21 cellular contexts compared by ENCODE assay signal in genomic region chrX:119062750-119063374, GRCh38. TPM values are rescaled to one million over a fixed set of nuclear protein-coding genes. Genes with fewer than 3 reads are reported as not detected.
A peak's percentile ranks its signal among the peaks of the same experiment; 100 is the strongest.
DNase-seq lines count a peak whose midpoint lies in the region; ATAC-seq and TF ChIP-seq lines count a peak whose summit lies in the region.
"Had no signal": no experiment of that assay in that cellular context is flagged by ENCODE, and none has a peak within 500 bp of the region (broad histone marks: within the 10 kb centered on the region; RNA-seq: fewer than 3 reads in every experiment).

No MANE protein-coding gene starts in this region.

- 49 to 60% (median 54%) methylated on average over 6 of the region's 6 CpGs for WGBS in heart left ventricle, 4 donors
- 17% methylated on average over 6 of the region's 6 CpGs for WGBS in SK-N-SH (ENCODE audit: low lambda C conversion rate)

- H3K4me1 ChIP-seq in cardiac muscle cell (ENCODE audit: low read depth) (no peaks in the 10 kb centered on the region), heart left ventricle (peaks cover 0 to 6% (median 0%) of the 10 kb centered on the region in 12 donors), SK-N-SH (ENCODE audit: control insufficient read depth in 1 of 2, insufficient read depth in 2 of 2, low read depth in 1 of 2, low read length in 1 of 2) (no peaks in the 10 kb centered on the region)

- no peak for TF ChIP-seq POLR2A in heart left ventricle (IDR thresholded peaks at IDR 0.05)

- H3K27ac ChIP-seq in cardiac muscle cell (no peak overlapping the region), heart left ventricle (no peak overlapping the region), SK-N-SH (ENCODE audit: low read depth in 2 of 2, low read length in 1 of 2) (no peak overlapping the region)
- H3K27ac ChIP-seq: hepatocyte, stomach had no signal

- H3K9me3 ChIP-seq in cardiac muscle cell (ENCODE audit: low read depth) (no peaks in the 10 kb centered on the region), heart left ventricle (no peaks in the 10 kb centered on the region), SK-N-SH (no peaks in the 10 kb centered on the region)
- H3K9me3 ChIP-seq: stomach had no signal

- no peaks in the 10 kb centered on the region for H3F3A ChIP-seq in SK-N-SH (replicated peaks; ENCODE audit: insufficient read depth)

- H2AFZ ChIP-seq in SK-N-SH (ENCODE audit: low read depth): no peak overlapping the region
- H2AFZ ChIP-seq: hepatocyte had no signal

- ATAC-seq in heart left ventricle (no peak), GM19324 (IDR thresholded peaks at IDR 0.05; ENCODE audit: low FRiP score, unreplicated experiment) (no peak), GM21367 (IDR thresholded peaks at IDR 0.05; ENCODE audit: unreplicated experiment) (no peak)
- ATAC-seq: activated CD8-positive, alpha-beta T cell treated with anti-CD3 and anti-CD28 coated beads for 36 hours had no signal

- no peak overlapping the region for H3K4me2 ChIP-seq in SK-N-SH
- H3K4me2 ChIP-seq: hepatocyte had no signal

- H3K79me2 ChIP-seq in SK-N-SH (ENCODE audit: insufficient read depth): no peaks in the 10 kb centered on the region
- H3K79me2 ChIP-seq: hepatocyte had no signal

- H3K36me3 ChIP-seq in cardiac muscle cell (no peaks in the 10 kb centered on the region), heart left ventricle (no peaks in the 10 kb centered on the region), SK-N-SH (replicated peaks in 1 of 2; ENCODE audit: control insufficient read depth in 1 of 2, insufficient read depth in 2 of 2, low read length in 1 of 2) (no peaks in the 10 kb centered on the region)
- H3K36me3 ChIP-seq: stomach had no signal

- no peaks in the 10 kb centered on the region for H3K9me2 ChIP-seq in SK-N-SH

- peak; percentile 14 to 56 for DNase-seq in cardiac muscle cell (ENCODE audit: low read depth in 1 of 2, low spot score in 1 of 2)
- no peak for DNase-seq in heart left ventricle
- DNase-seq in SK-N-SH: no peak
- DNase-seq in iPS DF 19.7 (ENCODE audit: low read depth, low spot score): peak; percentile 0
- DNase-seq in HuH-7.5 (ENCODE audit: low spot score): no peak
- DNase-seq in activated naive CD4-positive, alpha-beta T cell (lab: John Stamatoyannopoulos, UW): no peak
- DNase-seq: activated CD8-positive, alpha-beta T cell treated with anti-CD3 and anti-CD28 coated beads for 36 hours; amygdala; CD4-positive, alpha-beta memory T cell; cortex of kidney; H9; MV-4-11; NCI-H2171 treated with DMSO at 0.1 percent for 48 hours; stimulated activated CD4-positive, alpha-beta T cell treated with anti-CD3 and anti-CD28 coated beads, Interleukin-15, amount 100 ng/mL, for 24 hours; stomach had no signal

- CTCF ChIA-PET in SK-N-SH (lab: Yijun Ruan, JAX): no interaction called here

- no peak overlapping the region for H3K4me3 ChIP-seq in cardiac muscle cell
- no peak overlapping the region for H3K4me3 ChIP-seq in heart left ventricle
- no peak overlapping the region for H3K4me3 ChIP-seq in SK-N-SH (ENCODE audit: low read depth in 2 of 2, low read length in 1 of 2)
- H3K4me3 ChIP-seq: hepatocyte, stomach had no signal

- H3K27me3 ChIP-seq in cardiac muscle cell (no peaks in the 10 kb centered on the region), heart left ventricle (peaks cover 0 to 6% (median 0%) of the 10 kb centered on the region in 9 donors), SK-N-SH (ENCODE audit: insufficient read depth) (no peaks in the 10 kb centered on the region)
- H3K27me3 ChIP-seq: hepatocyte had no signal

- POLR2A ChIA-PET in SK-N-SH (lab: Yijun Ruan, JAX): no interaction called here

- H3K9ac ChIP-seq in SK-N-SH: no peak overlapping the region

- no peak for TF ChIP-seq EP300 in SK-N-SH (IDR thresholded peaks at IDR 0.05; ENCODE audit: borderline replicate concordance in 1 of 2, low read depth in 1 of 2, low read length in 1 of 2)

- H4K20me1 ChIP-seq in SK-N-SH (ENCODE audit: insufficient read depth): no peaks in the 10 kb centered on the region

- TF ChIP-seq CTCF in cardiac muscle cell (IDR thresholded peaks at IDR 0.05; ENCODE audit: low read depth, low read length): no peak
- TF ChIP-seq CTCF in heart left ventricle (IDR thresholded peaks at IDR 0.05): no peak
- TF ChIP-seq CTCF in SK-N-SH (IDR thresholded peaks at IDR 0.05): no peak

- intact Hi-C loops in heart left ventricle (cut with DNase I): no loop called here

- TF ChIP-seq RAD21 in SK-N-SH (IDR thresholded peaks at IDR 0.05; ENCODE audit: low read length): no peak

TF ChIP-seq in SK-N-SH, 30 proteins besides CTCF, POLR2A, EP300 and RAD21:
- TF ChIP-seq JUND (IDR thresholded peaks at IDR 0.05) (no peak), FOXM1 (IDR thresholded peaks at IDR 0.05; ENCODE audit: low read depth) (no peak), POLR2AphosphoS5 (IDR thresholded peaks at IDR 0.05; ENCODE audit: low read depth, low read length) (no peak), CHD2 (IDR thresholded peaks at IDR 0.05; ENCODE audit: low read length, partially characterized antibody) (no peak), MAX (IDR thresholded peaks at IDR 0.05; ENCODE audit: low read depth) (no peak), PBX3 (IDR thresholded peaks at IDR 0.05) (peak; percentile 2; the same call in 1 of the 2 replicates), FOXJ3 (CRISPR knock-in tag; IDR thresholded peaks at IDR 0.05) (no peak), REST (IDR thresholded peaks at IDR 0.05; ENCODE audit: low read depth, low read length) (no peak), RCOR1 (IDR thresholded peaks at IDR 0.05; ENCODE audit: low read length) (no peak), YY1 (IDR thresholded peaks at IDR 0.05; ENCODE audit: low read depth) (no peak), RFX5 (IDR thresholded peaks at IDR 0.05; ENCODE audit: low read length) (no peak), TEAD4 (IDR thresholded peaks at IDR 0.05; ENCODE audit: borderline replicate concordance, insufficient read depth) (no peak), SIN3A (IDR thresholded peaks at IDR 0.05; ENCODE audit: borderline replicate concordance, low read depth, low read length) (no peak), NRF1 (IDR thresholded peaks at IDR 0.05; ENCODE audit: low read depth, low read length) (no peak), USF1 (IDR thresholded peaks at IDR 0.05; ENCODE audit: borderline replicate concordance, low read depth) (no peak), TCF12 (IDR thresholded peaks at IDR 0.05) (0 out of 2 replicates have a peak, but pooled peaks have one; percentile 30), FOSL2 (IDR thresholded peaks at IDR 0.05; ENCODE audit: borderline replicate concordance, low read depth) (no peak)

RNA-seq across cellular contexts. Expression of gene CT47C1, which starts 9.9 kb away (rescaled TPM):
- total RNA-seq in cardiac muscle cell (not detected in 2 replicates), heart left ventricle (not detected)
- polyA plus RNA-seq in cardiac muscle cell (not detected in 2 replicates), heart left ventricle (not detected), SK-N-SH (2012; rRNA removed) (not detected in 2 replicates)
- polyA plus RNA-seq in SK-N-SH (2012; cell fraction: cytosol; rRNA removed): not detected in 2 replicates
- polyA plus RNA-seq in SK-N-SH (2012; cell fraction: nucleus; rRNA removed): not detected in 2 replicates
- total RNA-seq: activated CD8-positive, alpha-beta T cell treated with anti-CD3 and anti-CD28 coated beads for 36 hours; CD4-positive, alpha-beta memory T cell; H9; hepatocyte; liver; stomach; urinary bladder had no signal
- polyA plus RNA-seq: CD4-positive, alpha-beta memory T cell; esophagus; hepatocyte; liver; stomach; urinary bladder had no signal

Comparison
In these comparisons a context has a peak if more than half of its experiments do, and no peak if none do; other contexts are left out.
1. DNase-seq: peak in cardiac muscle cell (2 of 2) and iPS DF 19.7 (single experiment); none in heart left ventricle (0 of 5), SK-N-SH (single experiment), HuH-7.5 (single experiment) and activated naive CD4-positive, alpha-beta T cell (0 of 4).